In genomic region chr7:50954716-50955115, GRCh38 we compare ENCODE assay signal across 17 cellular contexts.
DNase-seq lines count a peak whose midpoint lies in the region; ATAC-seq and TF ChIP-seq lines count a peak whose summit lies in the region.
"Had no signal": no experiment of that assay in that cellular context is flagged by ENCODE, and none has a peak within 500 bp of the region (broad histone marks: within the 10 kb centered on the region; RNA-seq: fewer than 3 reads in every experiment).

No MANE protein-coding gene starts in this region.

- no peaks in the 10 kb centered on the region for H4K20me1 ChIP-seq in BLaER1

- H3K27me3 ChIP-seq in BLaER1, result no peaks in the 10 kb centered on the region
- no peaks in the 10 kb centered on the region for H3K27me3 ChIP-seq in breast epithelium
- H3K27me3 ChIP-seq: Peyer's patch had no signal

- peak overlapping the region; percentile 59 for H3K4me2 ChIP-seq in BLaER1

- no peak overlapping the region for H3K9ac ChIP-seq in BLaER1

- 0 out of 2 replicates have a peak, but pooled peaks cover 4% of the 10 kb centered on the region for H3K9me3 ChIP-seq in BLaER1
- no peaks in the 10 kb centered on the region for H3K9me3 ChIP-seq in breast epithelium
- H3K9me3 ChIP-seq: HAP-1, Peyer's patch had no signal

- no peak overlapping the region for H3K4me3 ChIP-seq in BLaER1
- no peak overlapping the region for H3K4me3 ChIP-seq in breast epithelium
- H3K4me3 ChIP-seq: HAP-1, Peyer's patch had no signal

- no peak for TF ChIP-seq POLR2A in breast epithelium (IDR thresholded peaks at IDR 0.05)

- H3K36me3 ChIP-seq in BLaER1, result no peaks in the 10 kb centered on the region
- no peaks in the 10 kb centered on the region for H3K36me3 ChIP-seq in breast epithelium
- H3K36me3 ChIP-seq: HAP-1, Peyer's patch had no signal

- intact Hi-C loops in breast epithelium (cut with DNase I; ENCODE audit: low total_unique reads), result no loop called here

- ATAC-seq in left lobe of liver (peak; percentile 28), GM18519 (IDR thresholded peaks at IDR 0.05; ENCODE audit: low FRiP score, unreplicated experiment) (no peak)

- peaks cover 47% of the 10 kb centered on the region for H3K4me1 ChIP-seq in BLaER1
- H3K4me1 ChIP-seq in breast epithelium, result no peaks in the 10 kb centered on the region
- H3K4me1 ChIP-seq: HAP-1, Peyer's patch had no signal

- H3K27ac ChIP-seq in BLaER1 (no peak overlapping the region), breast epithelium (peak overlapping the region; percentile 50 to 84)
- H3K27ac ChIP-seq: Peyer's patch had no signal

- peak; percentile 26 for DNase-seq in GF-D8 (lab: John Stamatoyannopoulos, UW)
- DNase-seq in breast epithelium (ENCODE audit: low spot score in 2 of 2), result no peak
- DNase-seq in left lobe of liver (ENCODE audit: low spot score), result no peak
- DNase-seq in CD1c-positive myeloid dendritic cell (ENCODE audit: extremely low spot score), result no peak
- DNase-seq in NCI-H1930 (lab: John Stamatoyannopoulos, UW), result no peak
- DNase-seq in NCI-H146 (lab: John Stamatoyannopoulos, UW), result no peak
- DNase-seq: DMS 273 treated with DMSO at 0.1 percent for 48 hours, NCI-H1092, NCI-H187, NCI-H2171, NCI-H446 treated with DMSO at 0.1 percent for 48 hours, NCI-H82, Peyer's patch, SHP77 treated with DMSO at 0.1 percent for 48 hours had no signal

- TF ChIP-seq CTCF in breast epithelium (IDR thresholded peaks at IDR 0.05), result no peak
